22 cellular contexts compared by ENCODE assay signal in genomic region chr5:15852217-15852616, GRCh38.
"Had no signal": no experiment of that assay in that cellular context is flagged by ENCODE, and none has a peak within 500 bp of the region (broad histone marks: within the 10 kb centered on the region; RNA-seq: fewer than 3 reads in every experiment).

No MANE protein-coding gene starts in this region.

- H3K4me1 ChIP-seq: testis, thyroid gland, transverse colon, vagina had no signal

- H3K27ac ChIP-seq: ovary, skin epidermis, stomach, testis, thyroid gland, transverse colon, vagina had no signal

- H3K4me3 ChIP-seq: lung, mucosa of descending colon, ovary, skin epidermis, stomach, testis, thyroid gland, transverse colon, upper lobe of left lung, vagina had no signal

- ATAC-seq: mucosa of descending colon; naive thymus-derived CD4-positive, alpha-beta T cell; natural killer cell treated with Interleukin-12 subunit alpha and Interleukin-12 subunit beta and Interleukin-15 and Interleukin-18, amount 100 ng/mL, for 72 hours; sciatic nerve; stimulated activated naive B cell treated with anti-CD40 and anti-IgM and Interleukin-4, amounts not matched to agents 10 μg/mL and 1 μg/mL and 100 μg/mL, for 72 hours; stimulated activated naive CD8-positive, alpha-beta T cell treated with anti-CD3 and anti-CD28 coated beads, Interleukin-15, Interleukin-2, amounts not matched to agents 100 U/mL and 50 U/mL, for 24 hours had no signal

- H3K36me3 ChIP-seq: ovary, stomach, thyroid gland, transverse colon, upper lobe of left lung, vagina had no signal

- DNase-seq: islet precursor cell; midbrain; mucosa of descending colon; naive thymus-derived CD4-positive, alpha-beta T cell; ovary; right cardiac atrium; stimulated activated CD4-positive, alpha-beta T cell treated with anti-CD3 and anti-CD28 coated beads, Interleukin-12 subunit alpha, Interleukin-12 subunit beta, amount 100 ng/mL, for 4 hours; stimulated activated CD4-positive, alpha-beta T cell treated with anti-CD3 and anti-CD28 coated beads, Interleukin-15, amount 100 ng/mL, for 24 hours; stimulated activated CD4-positive, alpha-beta T cell treated with anti-CD3 and anti-CD28 coated beads, Interleukin-2, amount 100 ng/mL, for 24 hours; stimulated activated CD4-positive, alpha-beta T cell treated with anti-CD3 and anti-CD28 coated beads, Interleukin-4, amount 100 ng/mL, for 1 hour; stimulated activated naive B cell treated with anti-CD40 and anti-IgM and Interleukin-4, amounts not matched to agents 10 μg/mL and 1 μg/mL and 100 μg/mL, for 72 hours; stimulated activated naive CD8-positive, alpha-beta T cell treated with anti-CD3 and anti-CD28 coated beads, Interleukin-15, Interleukin-2, amounts not matched to agents 100 U/mL and 50 U/mL, for 24 hours; stomach; testis; thyroid gland; transverse colon; upper lobe of left lung had no signal

- H3K9me3 ChIP-seq: mucosa of descending colon, ovary, stomach, testis, thyroid gland, transverse colon, upper lobe of left lung, vagina had no signal

- H3K27me3 ChIP-seq: ovary, stomach, testis, thyroid gland, transverse colon, upper lobe of left lung, vagina had no signal
